11 cellular contexts compared by ENCODE assay signal in genomic region chr10:99975942-99976809, GRCh38. TPM values are rescaled to one million over a fixed set of nuclear protein-coding genes. Genes with fewer than 3 reads are reported as not detected.
A peak's percentile ranks its signal among the peaks of the same experiment; 100 is the strongest.
DNase-seq lines count a peak whose midpoint lies in the region; ATAC-seq and TF ChIP-seq lines count a peak whose summit lies in the region.
"Had no signal": no experiment of that assay in that cellular context is flagged by ENCODE, and none has a peak within 500 bp of the region (broad histone marks: within the 10 kb centered on the region; RNA-seq: fewer than 3 reads in every experiment).

No MANE protein-coding gene starts in this region.

- peak overlapping the region; percentile 74 for H3K27ac ChIP-seq in urinary bladder (ENCODE audit: low read depth)

- no peak for ATAC-seq in GM19328 (IDR thresholded peaks at IDR 0.05; ENCODE audit: unreplicated experiment)
- ATAC-seq in HG02973 (IDR thresholded peaks at IDR 0.05; ENCODE audit: unreplicated experiment) = no peak

- H3K4me3 ChIP-seq in astrocyte of the spinal cord (ENCODE audit: low read depth, low read length) = no peak overlapping the region
- H3K4me3 ChIP-seq in urinary bladder (ENCODE audit: low read depth, low read length) = no peak overlapping the region

- no peak for TF ChIP-seq CTCF in astrocyte of the spinal cord (IDR thresholded peaks at IDR 0.05; ENCODE audit: low read depth, low read length)

- DNase-seq in NOMO-1 (lab: John Stamatoyannopoulos, UW; ENCODE audit: unreplicated experiment in 2 of 2) (peak; percentile 23 to 30), NOMO-1 treated with dmso at 0.1 percent for 144 hours (lab: John Stamatoyannopoulos, UW; ENCODE audit: unreplicated experiment) (no peak), astrocyte of the spinal cord (ENCODE audit: low read depth, low spot score) (peak; percentile 75), left kidney (ENCODE audit: low read depth, low spot score) (peak; percentile 64), hippocampal formation (lab: John Stamatoyannopoulos, UW) (no peak)
- DNase-seq: AML-193; central memory CD4-positive, alpha-beta T cell; stimulated activated CD4-positive, alpha-beta T cell treated with anti-CD3 and anti-CD28 coated beads, Interleukin-12 subunit alpha, Interleukin-12 subunit beta, amount 100 ng/mL, for 4 hours had no signal

- in situ Hi-C loops in astrocyte of the spinal cord (cut with HindIII; ENCODE audit: low sequenced_read_pairs) = no loop called here

- no peaks in the 10 kb centered on the region for H3K36me3 ChIP-seq in urinary bladder (ENCODE audit: insufficient read depth)

- peaks cover 2% of the 10 kb centered on the region for H3K4me1 ChIP-seq in urinary bladder (ENCODE audit: insufficient read depth)

- 24% methylated on average over 7 of the region's 7 CpGs for WGBS in urinary bladder

RNA-seq across cellular contexts. Expression of gene DNMBP, which starts 33.6 kb away (rescaled TPM):
- total RNA-seq in urinary bladder = 31.8 TPM
- 26.2 TPM for polyA plus RNA-seq in urinary bladder

Comparison
In these comparisons a context has a peak if more than half of its experiments do, and no peak if none do; other contexts are left out.
1. DNase-seq: peak in NOMO-1 (2 of 2), astrocyte of the spinal cord (single experiment) and left kidney (single experiment); none in NOMO-1 treated with dmso at 0.1 percent for 144 hours (single experiment) and hippocampal formation (0 of 2).